In the genomic region with DNA sequence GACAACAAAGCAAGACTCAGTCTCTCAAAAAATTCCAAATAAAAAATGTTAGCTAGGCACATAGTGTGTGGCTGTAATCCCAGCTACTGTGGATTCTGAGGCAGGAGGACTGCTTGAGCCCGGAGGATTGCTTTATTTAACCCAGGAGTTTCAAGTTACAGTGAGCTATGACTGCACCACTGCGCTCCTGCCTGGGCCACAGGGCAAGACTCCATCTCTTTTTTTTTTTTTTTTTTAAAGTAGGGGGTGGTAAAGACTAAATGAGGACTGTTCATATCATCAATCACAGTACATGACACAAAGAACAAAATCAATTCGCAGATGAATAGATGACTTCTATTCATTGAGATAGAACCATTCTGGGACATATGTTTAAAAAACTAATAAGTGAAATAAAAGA, we compare ENCODE assay signal across 14 cellular contexts. TPM values are rescaled to one million over a fixed set of nuclear protein-coding genes. Genes with fewer than 3 reads are reported as not detected.
DNase-seq lines count a peak whose midpoint lies in the region; ATAC-seq and TF ChIP-seq lines count a peak whose summit lies in the region.
"Had no signal": no experiment of that assay in that cellular context is flagged by ENCODE, and none has a peak within 500 bp of the region (broad histone marks: within the 10 kb centered on the region; RNA-seq: fewer than 3 reads in every experiment).

No MANE protein-coding gene starts in this region.

- H3K4me3 Mint-ChIP-seq in activated CD4-positive, alpha-beta T cell treated with anti-CD3 and anti-CD28 coated beads for 36 hours, result no peak overlapping the region
- H3K4me3 Mint-ChIP-seq: immature natural killer cell; stimulated activated naive CD8-positive, alpha-beta T cell treated with anti-CD3 and anti-CD28 coated beads, Interleukin-15, Interleukin-2, amounts not matched to agents 100 ng/mL and 50 ng/mL, for 24 hours had no signal

- no peaks in the 10 kb centered on the region for H3K9me3 Mint-ChIP-seq in activated CD4-positive, alpha-beta T cell treated with anti-CD3 and anti-CD28 coated beads for 36 hours (ENCODE audit: low read depth)
- H3K9me3 Mint-ChIP-seq: immature natural killer cell had no signal

- peaks cover 35% of the 10 kb centered on the region for H3K4me1 Mint-ChIP-seq in activated CD4-positive, alpha-beta T cell treated with anti-CD3 and anti-CD28 coated beads for 36 hours

- intact Hi-C loops in activated CD4-positive, alpha-beta T cell treated with anti-CD3 and anti-CD28 coated beads for 36 hours (cut with DNase I, micrococcal nuclease), result no loop called here

- no peak overlapping the region for H3K4me3 ChIP-seq in AG04450 (ENCODE audit: low read depth, low read length)
- H3K4me3 ChIP-seq: uterus had no signal

- POLR2A ChIA-PET in AG04450 (lab: Yijun Ruan, JAX), result interaction anchor here (1.0 kb wide), 1 partner anchor 57 kb away, joined by 5 read pairs; no protein-coding TSS in a partner anchor
- POLR2A ChIA-PET in activated CD4-positive, alpha-beta T cell treated with anti-CD3 and anti-CD28 coated beads for 36 hours (lab: Charles Lee), result no interaction called here

- no peaks in the 10 kb centered on the region for H3K27me3 ChIP-seq in AG04450 (ENCODE audit: control insufficient read depth, insufficient read depth, low read length)
- H3K27me3 ChIP-seq: neutrophil, uterus had no signal

- CTCF ChIA-PET in AG04450 (lab: Charles Lee), result interaction anchor here (0.6 to 1.3 kb wide), 2 partner anchors 8 to 9 kb away, joined by 3 to 6 read pairs; no protein-coding TSS in a partner anchor
- CTCF ChIA-PET in activated CD4-positive, alpha-beta T cell treated with anti-CD3 and anti-CD28 coated beads for 36 hours (lab: Charles Lee), result interaction anchor here (0.5 to 1.2 kb wide), 2 partner anchors 9 to 241 kb away, joined by 3 read pairs; no protein-coding TSS in a partner anchor

- no peaks in the 10 kb centered on the region for H3K9me3 ChIP-seq in AG04450 (ENCODE audit: control insufficient read depth, insufficient read depth, low read length)
- H3K9me3 ChIP-seq: neutrophil, uterus had no signal

- H3K36me3 Mint-ChIP-seq in activated CD4-positive, alpha-beta T cell treated with anti-CD3 and anti-CD28 coated beads for 36 hours (ENCODE audit: low read depth), result no peaks in the 10 kb centered on the region
- H3K36me3 Mint-ChIP-seq: immature natural killer cell had no signal

- peak; percentile 31 for ATAC-seq in GM21529 (IDR thresholded peaks at IDR 0.05; ENCODE audit: unreplicated experiment)
- ATAC-seq in activated CD4-positive, alpha-beta T cell treated with anti-CD3 and anti-CD28 coated beads for 36 hours, result no peak

- DNase-seq in AG04450 (ENCODE audit: low read depth, low spot score), result peak; percentile 11
- DNase-seq in M059J (ENCODE audit: low read depth), result peak; percentile 11
- DNase-seq in fibroblast of gingiva (ENCODE audit: low read depth), result peak; percentile 24
- no peak for DNase-seq in GM10266 (ENCODE audit: extremely low spot score)
- DNase-seq in substantia nigra (lab: John Stamatoyannopoulos, UW), result no peak
- DNase-seq in occipital lobe (lab: John Stamatoyannopoulos, UW), result no peak
- DNase-seq in activated CD4-positive, alpha-beta T cell treated with anti-CD3 and anti-CD28 coated beads for 36 hours, result no peak
- DNase-seq: activated gamma-delta T cell, immature natural killer cell, NCI-H1048, uterus had no signal

- TF ChIP-seq CTCF in AG04450 (IDR thresholded peaks at IDR 0.05; ENCODE audit: low read depth, low read length) (no peak), GM10266 (IDR thresholded peaks at IDR 0.05; ENCODE audit: control insufficient read depth, insufficient read depth, low read depth, missing control alignments) (no peak)

- no peaks in the 10 kb centered on the region for H3K27me3 Mint-ChIP-seq in activated CD4-positive, alpha-beta T cell treated with anti-CD3 and anti-CD28 coated beads for 36 hours
- H3K27me3 Mint-ChIP-seq: stimulated activated naive CD8-positive, alpha-beta T cell treated with anti-CD3 and anti-CD28 coated beads, Interleukin-15, Interleukin-2, amounts not matched to agents 100 ng/mL and 50 ng/mL, for 24 hours had no signal

- H3K27ac Mint-ChIP-seq in activated CD4-positive, alpha-beta T cell treated with anti-CD3 and anti-CD28 coated beads for 36 hours, result no peak overlapping the region

- H3K27ac ChIP-seq in AG04450 (ENCODE audit: low read depth, low read length) (no peak overlapping the region), substantia nigra (ENCODE audit: low read depth, low read length, poor library complexity, severe bottlenecking) (no peak overlapping the region)
- H3K27ac ChIP-seq: uterus had no signal

RNA-seq across cellular contexts. Expression of a gene that starts 48.1 kb away (rescaled TPM):
- 35.9 and 50.2 TPM in 2 replicates for polyA plus RNA-seq in AG04450 (2011; rRNA removed)
- 65.5 and 80.1 TPM in 2 replicates for polyA minus RNA-seq in AG04450 (2011; rRNA and poly(A)+ RNA removed)
- 25.5 and 35.3 TPM in 2 replicates for total RNA-seq in M059J (2014; rRNA removed; shearing (Covaris generic))
- total RNA-seq in occipital lobe, result 199 TPM
- 10 to 100 TPM; 43.7 to 51.9 TPM for total RNA-seq in activated CD4-positive, alpha-beta T cell treated with anti-CD3 and anti-CD28 coated beads for 36 hours

Comparison
In these comparisons a context has a peak if more than half of its experiments do, and no peak if none do; other contexts are left out.
1. DNase-seq: peak in AG04450 (single experiment), M059J (single experiment) and fibroblast of gingiva (single experiment); none in GM10266 (single experiment), substantia nigra (0 of 49), occipital lobe (single experiment) and activated CD4-positive, alpha-beta T cell treated with anti-CD3 and anti-CD28 coated beads for 36 hours (single experiment).